In the genomic region with DNA sequence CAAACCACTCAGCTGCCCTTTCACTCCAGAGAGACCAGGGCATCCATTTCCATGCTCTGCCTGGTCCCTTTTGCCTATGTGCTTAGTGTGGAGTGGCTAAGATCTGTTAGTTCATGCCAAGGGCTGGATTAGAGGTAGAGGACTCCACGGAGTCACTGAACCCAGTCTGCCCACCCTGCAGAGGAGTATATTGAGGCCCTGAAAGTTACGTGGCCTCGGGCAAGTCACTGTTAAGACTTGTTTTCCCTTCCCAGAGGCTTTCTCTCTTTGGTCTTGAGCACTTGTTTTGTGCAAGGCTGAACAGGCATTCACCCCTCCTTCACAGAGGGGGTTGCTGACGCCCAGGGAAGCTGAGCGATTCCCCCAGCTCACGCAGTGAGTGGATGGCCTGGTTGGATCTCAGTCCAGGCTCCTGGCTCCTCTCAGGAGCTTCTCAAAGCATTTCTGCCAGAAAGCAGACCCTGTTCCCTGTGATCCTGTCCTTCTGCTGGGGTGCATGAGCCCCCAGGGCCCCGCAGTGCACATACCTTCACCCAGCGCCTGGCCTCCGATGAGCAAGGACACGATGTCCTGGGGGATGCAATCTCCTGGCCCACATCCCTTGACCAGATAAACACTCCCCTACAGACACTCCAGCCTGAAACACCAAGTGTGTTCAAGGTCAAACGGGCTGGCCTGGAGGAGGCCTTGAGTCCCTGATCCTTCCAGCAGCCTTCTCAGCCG, we compare ENCODE assay signal across 16 cellular contexts.
A peak's percentile ranks its signal among the peaks of the same experiment; 100 is the strongest.
DNase-seq lines count a peak whose midpoint lies in the region; ATAC-seq and TF ChIP-seq lines count a peak whose summit lies in the region.
"Had no signal": no experiment of that assay in that cellular context is flagged by ENCODE, and none has a peak within 500 bp of the region (broad histone marks: within the 10 kb centered on the region; RNA-seq: fewer than 3 reads in every experiment).

No MANE protein-coding gene starts in this region.

- H3K4me3 ChIP-seq in heart right ventricle (no peak overlapping the region), parathyroid adenoma (ENCODE audit: low read depth, low read length) (no peak overlapping the region), upper lobe of left lung (no peak overlapping the region)
- H3K4me3 ChIP-seq: GM23248 had no signal

- TF ChIP-seq EP300 in upper lobe of left lung (IDR thresholded peaks at IDR 0.05): peak in 2 of 4 donors; percentile 18 to 60

- peak; percentile 94 for DNase-seq in amniotic epithelial cell (ENCODE audit: low read depth)
- no peak for DNase-seq in heart right ventricle
- DNase-seq in upper lobe of left lung: no peak
- DNase-seq in NCI-H2107 (lab: John Stamatoyannopoulos, UW): no peak
- no peak for DNase-seq in dermis blood vessel endothelial cell
- DNase-seq: activated CD4-positive, alpha-beta T cell treated with anti-CD3 and anti-CD28 coated beads, Interleukin-2, amount 10 ng/mL, durations not matched to agents 24 days and 14 days; activated T-cell treated with anti-CD3 and anti-CD28 coated beads, Interleukin-2, amount 50 U/mL, for 1 hour; BE2C; GM23248; NCI-H2227 treated with DMSO at 0.1 percent for 48 hours; stimulated activated CD4-positive, alpha-beta T cell treated with anti-CD3 and anti-CD28 coated beads, Interleukin-4, amount 100 ng/mL, for 4 hours; T1000 had no signal

- H3K4me2 ChIP-seq in parathyroid adenoma (ENCODE audit: low read length): peak overlapping the region; percentile 32

- H3K27ac ChIP-seq in heart right ventricle: peak overlapping the region in 8 of 10 donors; percentile 15 to 85 (median 51)
- peak overlapping the region; percentile 99 for H3K27ac ChIP-seq in parathyroid adenoma
- H3K27ac ChIP-seq in upper lobe of left lung: peak overlapping the region; percentile 5 to 75 (median 53)
- H3K27ac ChIP-seq: epithelial cell of prostate, GM23248 had no signal

- H3K9me3 ChIP-seq in heart right ventricle (no peaks in the 10 kb centered on the region), parathyroid adenoma (ENCODE audit: control insufficient read depth, low read length) (no peaks in the 10 kb centered on the region), upper lobe of left lung (no peaks in the 10 kb centered on the region)
- H3K9me3 ChIP-seq: BE2C had no signal

- H2AFZ ChIP-seq in parathyroid adenoma: no peak overlapping the region
- H2AFZ ChIP-seq: GM23248 had no signal

- peak in 3 of 8 donors; percentile 13 to 43 (median 13) for ATAC-seq in heart right ventricle
- ATAC-seq in upper lobe of left lung (ENCODE audit: low FRiP score in 2 of 2): no peak
- ATAC-seq in GM18909 (IDR thresholded peaks at IDR 0.05; ENCODE audit: poor library complexity, unreplicated experiment): no peak
- ATAC-seq in GM21526 (IDR thresholded peaks at IDR 0.05; ENCODE audit: low FRiP score, unreplicated experiment): no peak

- H3K79me2 ChIP-seq in parathyroid adenoma: peaks cover 4% of the 10 kb centered on the region

- 53 to 66% methylated on average over 12 of the region's 12 CpGs for WGBS in heart right ventricle, 2 donors
- WGBS in upper lobe of left lung, 2 donors: 83% methylated on average over 10 to 12 of the region's 12 CpGs

- H3K36me3 ChIP-seq in heart right ventricle: no peaks in the 10 kb centered on the region
- H3K36me3 ChIP-seq in parathyroid adenoma (ENCODE audit: control insufficient read depth, insufficient read depth, low read length): no peaks in the 10 kb centered on the region
- H3K36me3 ChIP-seq in upper lobe of left lung: no peaks in the 10 kb centered on the region
- H3K36me3 ChIP-seq: BE2C had no signal

- TF ChIP-seq POLR2A in upper lobe of left lung (IDR thresholded peaks at IDR 0.05): no peak

- peak overlapping the region; percentile 33 for H3K9ac ChIP-seq in parathyroid adenoma
- H3K9ac ChIP-seq: GM23248 had no signal

- TF ChIP-seq CTCF in heart right ventricle (IDR thresholded peaks at IDR 0.05) (no peak), parathyroid adenoma (IDR thresholded peaks at IDR 0.05) (no peak), upper lobe of left lung (IDR thresholded peaks at IDR 0.05) (no peak)

- peaks cover 29 to 56% (median 39%) of the 10 kb centered on the region in 9 donors for H3K4me1 ChIP-seq in heart right ventricle
- peaks cover 70% of the 10 kb centered on the region for H3K4me1 ChIP-seq in parathyroid adenoma
- peaks cover 29 to 39% (median 36%) of the 10 kb centered on the region in 4 donors for H3K4me1 ChIP-seq in upper lobe of left lung

- H3K27me3 ChIP-seq in heart right ventricle (peaks cover 0 to 35% (median 7%) of the 10 kb centered on the region in 7 donors), parathyroid adenoma (ENCODE audit: control insufficient read depth, insufficient read depth, low read length) (no peaks in the 10 kb centered on the region), upper lobe of left lung (peaks cover 0 to 4% (median 2%) of the 10 kb centered on the region in 4 donors)
- H3K27me3 ChIP-seq: BE2C had no signal

- intact Hi-C loops in heart right ventricle (cut with DNase I): loop anchor here in 1 of 10 donors (5.0 kb wide), 1 partner anchor 93 kb away; no protein-coding TSS in a partner anchor
